Comparison of ENCODE assay signal across 1 cellular context in genomic region chr16:69089091-69089912, GRCh38.
TF ChIP-seq lines count a peak whose summit lies in the region.

No MANE protein-coding gene starts in this region.

TF ChIP-seq in HepG2, 621 proteins besides CTCF, POLR2A, EP300 and RAD21 (continued from another document and continues in another):
- TF ChIP-seq ZNF18 (CRISPR knock-in tag; IDR thresholded peaks at IDR 0.05; ENCODE audit: insufficient replicate concordance) = no peak
- no peak; the same call in 1 of the 2 replicates for TF ChIP-seq TMF1 (CRISPR knock-in tag; IDR thresholded peaks at IDR 0.05; ENCODE audit: low read depth)
- no peak for TF ChIP-seq SSRP1 (CRISPR knock-in tag; IDR thresholded peaks at IDR 0.05)
- no peak for TF ChIP-seq MTA3 (CRISPR knock-in tag; IDR thresholded peaks at IDR 0.05)
- no peak for TF ChIP-seq ZNF12 (CRISPR knock-in tag; IDR thresholded peaks at IDR 0.05)
- no peak for TF ChIP-seq ZNF180 (CRISPR knock-in tag; IDR thresholded peaks at IDR 0.05; ENCODE audit: borderline replicate concordance, low read depth)
- no peak for TF ChIP-seq ZNF24 (IDR thresholded peaks at IDR 0.05)
- no peak for TF ChIP-seq ESRRA (CRISPR knock-in tag; IDR thresholded peaks at IDR 0.05; ENCODE audit: low read depth)
- 0 out of 2 replicates have a peak, but pooled peaks have one; percentile 36 for TF ChIP-seq ZSCAN9 (CRISPR knock-in tag; IDR thresholded peaks at IDR 0.05; ENCODE audit: borderline replicate concordance)
- TF ChIP-seq MXI1 (IDR thresholded peaks at IDR 0.05; ENCODE audit: borderline replicate concordance, low read depth, low read length) = 0 out of 3 replicates have a peak, but pooled peaks have one; percentile 5
- peak; percentile 52 for TF ChIP-seq ZNF883 (CRISPR knock-in tag; IDR thresholded peaks at IDR 0.05; ENCODE audit: not compliant biosample characterization)
- no peak for TF ChIP-seq NPAS2 (CRISPR knock-in tag; IDR thresholded peaks at IDR 0.05; ENCODE audit: borderline replicate concordance)
- TF ChIP-seq ZNF17 (CRISPR knock-in tag; IDR thresholded peaks at IDR 0.05) = no peak
- no peak for TF ChIP-seq RBFOX2 (IDR thresholded peaks at IDR 0.05; ENCODE audit: low read depth, low read length)
- TF ChIP-seq ZNF263 (CRISPR knock-in tag; IDR thresholded peaks at IDR 0.05) = peak; percentile 98
- TF ChIP-seq TBX2 (CRISPR knock-in tag; IDR thresholded peaks at IDR 0.05; ENCODE audit: borderline replicate concordance) = no peak
- TF ChIP-seq TERF1 (CRISPR knock-in tag; IDR thresholded peaks at IDR 0.05) = no peak
- TF ChIP-seq RFXANK (CRISPR knock-in tag; IDR thresholded peaks at IDR 0.05) = no peak
- TF ChIP-seq GATAD2A (CRISPR knock-in tag; IDR thresholded peaks at IDR 0.05) = peak; percentile 31
- no peak for TF ChIP-seq ZNF75D (CRISPR knock-in tag; IDR thresholded peaks at IDR 0.05; ENCODE audit: borderline replicate concordance)
- no peak for TF ChIP-seq MEF2D (CRISPR knock-in tag; IDR thresholded peaks at IDR 0.05)
- TF ChIP-seq TEAD2 (CRISPR knock-in tag; IDR thresholded peaks at IDR 0.05) = no peak
- TF ChIP-seq KLF12 (CRISPR knock-in tag; IDR thresholded peaks at IDR 0.05; ENCODE audit: borderline replicate concordance) = no peak
- TF ChIP-seq ZNF121 (CRISPR knock-in tag; IDR thresholded peaks at IDR 0.05) = no peak
- TF ChIP-seq CENPBD1 (CRISPR knock-in tag; IDR thresholded peaks at IDR 0.05; ENCODE audit: borderline replicate concordance, low read depth) = no peak
- peak; percentile 84; the same call in 1 of the 2 replicates for TF ChIP-seq NFIB (CRISPR knock-in tag; IDR thresholded peaks at IDR 0.05; ENCODE audit: borderline replicate concordance)
- TF ChIP-seq GABPA (IDR thresholded peaks at IDR 0.05; ENCODE audit: low read depth, low read length) = no peak
- TF ChIP-seq GABPA (CRISPR knock-in tag; IDR thresholded peaks at IDR 0.05; ENCODE audit: low read depth) = no peak
- 0 out of 2 replicates have a peak, but pooled peaks have one; percentile 23 for TF ChIP-seq RFXAP (CRISPR knock-in tag; IDR thresholded peaks at IDR 0.05; ENCODE audit: borderline replicate concordance)
- no peak for TF ChIP-seq SRSF9 (IDR thresholded peaks at IDR 0.05; ENCODE audit: borderline replicate concordance, insufficient read depth, low read depth, low read length, poor library complexity, severe bottlenecking)
- TF ChIP-seq ARNTL (CRISPR knock-in tag; IDR thresholded peaks at IDR 0.05) = no peak
- TF ChIP-seq TSC22D2 (CRISPR knock-in tag; IDR thresholded peaks at IDR 0.05; ENCODE audit: borderline replicate concordance) = 0 out of 2 replicates have a peak, but pooled peaks have one; percentile 32
- no peak for TF ChIP-seq ZNF639 (CRISPR knock-in tag; conservative IDR thresholded peaks at IDR 0.05)
- no peak for TF ChIP-seq GPBP1L1 (CRISPR knock-in tag; IDR thresholded peaks at IDR 0.05)
- TF ChIP-seq CSRNP2 (CRISPR knock-in tag; conservative IDR thresholded peaks at IDR 0.05; ENCODE audit: low read depth) = peak; percentile 66; the same call in 1 of the 2 replicates
- TF ChIP-seq ZBTB4 (CRISPR knock-in tag; IDR thresholded peaks at IDR 0.05; ENCODE audit: borderline replicate concordance) = peak; percentile 69; the same call in 1 of the 2 replicates
- no peak for TF ChIP-seq DNMT3B (CRISPR knock-in tag; conservative IDR thresholded peaks at IDR 0.05)
- peak; percentile 71; the same call in 1 of the 2 replicates for TF ChIP-seq TFDP1 (CRISPR knock-in tag; IDR thresholded peaks at IDR 0.05; ENCODE audit: borderline replicate concordance)
- no peak for TF ChIP-seq HINFP (CRISPR knock-in tag; IDR thresholded peaks at IDR 0.05; ENCODE audit: low read depth)
- TF ChIP-seq JARID2 (CRISPR knock-in tag; IDR thresholded peaks at IDR 0.05; ENCODE audit: insufficient replicate concordance) = peak; percentile 31
- 0 out of 2 replicates have a peak, but pooled peaks have one; percentile 24 for TF ChIP-seq NFYC (CRISPR knock-in tag; IDR thresholded peaks at IDR 0.05)
- TF ChIP-seq ZNF619 (CRISPR knock-in tag; IDR thresholded peaks at IDR 0.05) = no peak
- TF ChIP-seq AKNA (CRISPR knock-in tag; IDR thresholded peaks at IDR 0.05; ENCODE audit: borderline replicate concordance) = no peak
- no peak for TF ChIP-seq MZF1 (CRISPR knock-in tag; IDR thresholded peaks at IDR 0.05; ENCODE audit: borderline replicate concordance)
- no peak for TF ChIP-seq HDAC6 (IDR thresholded peaks at IDR 0.05; ENCODE audit: low read depth, low read length)
- no peak for TF ChIP-seq MTF2 (CRISPR knock-in tag; IDR thresholded peaks at IDR 0.05; ENCODE audit: borderline replicate concordance)
- 0 out of 2 replicates have a peak, but pooled peaks have one; percentile 33 for TF ChIP-seq GABPB1 (CRISPR knock-in tag; IDR thresholded peaks at IDR 0.05)
